8 cellular contexts compared by ENCODE assay signal in the genomic region with DNA sequence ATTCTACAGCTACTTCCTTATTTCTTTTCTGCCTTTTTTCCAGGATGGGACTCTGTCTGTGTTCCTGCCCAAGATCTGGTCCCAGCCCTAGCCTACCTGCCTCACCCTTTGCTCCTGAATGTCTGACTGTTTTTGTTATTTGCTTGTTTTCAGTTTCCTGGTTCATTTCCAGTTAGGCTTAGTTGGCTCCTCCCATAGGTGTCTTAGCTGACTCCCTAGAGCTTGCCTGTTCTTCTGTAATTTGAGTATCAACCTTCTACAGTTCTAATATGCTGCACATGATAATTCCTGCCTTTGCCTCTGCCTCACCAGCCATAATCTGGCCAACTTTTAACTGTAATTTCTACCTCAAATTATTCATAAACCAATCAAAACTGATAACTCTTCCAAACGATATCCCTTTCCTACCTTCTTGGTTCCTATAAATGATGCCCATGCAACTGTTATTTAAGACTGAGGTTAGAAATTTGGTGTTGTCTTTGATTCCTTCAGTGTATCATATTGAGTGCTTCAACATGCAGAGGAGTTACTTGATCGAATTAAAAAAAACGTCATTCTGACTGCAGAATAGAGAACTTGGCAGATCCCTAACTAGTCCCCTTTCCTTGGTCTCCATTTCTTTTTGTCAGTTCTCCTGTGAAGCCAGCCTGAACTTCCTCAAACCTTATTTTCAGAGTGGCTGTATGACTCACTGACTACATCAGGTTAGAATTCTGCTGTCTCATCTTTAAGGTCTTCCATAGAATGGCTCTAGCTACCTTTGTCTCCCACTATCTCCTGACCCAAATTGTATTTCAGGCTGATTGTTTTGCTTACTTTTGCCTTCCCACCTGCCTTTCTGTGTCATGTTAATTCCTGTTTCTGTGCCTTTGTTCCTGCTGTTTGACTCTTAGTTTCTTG. TPM values are rescaled to one million over a fixed set of nuclear protein-coding genes. Genes with fewer than 3 reads are reported as not detected.
DNase-seq lines count a peak whose midpoint lies in the region; ATAC-seq, FAIRE-seq and TF ChIP-seq lines count a peak whose summit lies in the region.

No MANE protein-coding gene starts in this region.

- peaks cover 22 to 40% of the 10 kb centered on the region in 2 donors for H3K4me1 Mint-ChIP-seq in effector memory CD8-positive, alpha-beta T cell (ENCODE audit: low read depth in 2 of 2)
- peaks cover 33 to 66% (median 47%) of the 10 kb centered on the region in 7 donors for H3K4me1 Mint-ChIP-seq in naive thymus-derived CD4-positive, alpha-beta T cell

- POLR2A ChIA-PET in naive thymus-derived CD4-positive, alpha-beta T cell (lab: Charles Lee): interaction anchor here (1.1 kb wide), 1 partner anchor 8 kb away, joined by 3 read pairs; a partner anchor contains a TSS

- no peak for ATAC-seq in effector memory CD8-positive, alpha-beta T cell (replicated peaks)
- peak; percentile 71 for ATAC-seq in naive thymus-derived CD4-positive, alpha-beta T cell
- ATAC-seq in HG03045 (IDR thresholded peaks at IDR 0.05; ENCODE audit: unreplicated experiment): no peak

- H3K27me3 Mint-ChIP-seq in effector memory CD8-positive, alpha-beta T cell: no peaks in the 10 kb centered on the region
- H3K27me3 Mint-ChIP-seq in naive thymus-derived CD4-positive, alpha-beta T cell: no peaks in the 10 kb centered on the region

- peak; percentile 36 for FAIRE-seq in GM12892 (lab: Jason Lieb, UNC)

- DNase-seq in GM12892 (ENCODE audit: insufficient read length) (no peak), OCI-M2 (lab: John Stamatoyannopoulos, UW; ENCODE audit: unreplicated experiment) (peak; percentile 24), MG63 (no peak), vagina (ENCODE audit: extremely low spot score in 2 of 2) (no peak)
- DNase-seq in effector memory CD8-positive, alpha-beta T cell: no peak
- DNase-seq in naive thymus-derived CD4-positive, alpha-beta T cell: no peak

- H3K36me3 Mint-ChIP-seq in effector memory CD8-positive, alpha-beta T cell (ENCODE audit: insufficient read depth): peaks cover 19% of the 10 kb centered on the region
- peaks cover 0 to 29% (median 19%) of the 10 kb centered on the region in 5 donors for H3K36me3 Mint-ChIP-seq in naive thymus-derived CD4-positive, alpha-beta T cell

- peaks cover 50% of the 10 kb centered on the region for H3K79me2 ChIP-seq in ACC112 (ENCODE audit: control insufficient read depth, insufficient read depth, low read length, unreplicated experiment)

- H3K4me1 ChIP-seq in ACC112 (ENCODE audit: control insufficient read depth, insufficient read depth, low read length, unreplicated experiment) (peaks cover 21% of the 10 kb centered on the region), vagina (peaks cover 32% of the 10 kb centered on the region)
- peaks cover 4 to 11% of the 10 kb centered on the region in 2 donors for H3K4me1 ChIP-seq in naive thymus-derived CD4-positive, alpha-beta T cell (ENCODE audit: control insufficient read depth in 2 of 2, insufficient read depth in 2 of 2, low read length in 2 of 2)

- no peak for TF ChIP-seq CTCF in vagina (IDR thresholded peaks at IDR 0.05)

- H3K4me3 Mint-ChIP-seq in effector memory CD8-positive, alpha-beta T cell: no peak overlapping the region
- H3K4me3 Mint-ChIP-seq in naive thymus-derived CD4-positive, alpha-beta T cell: peak overlapping the region in 3 of 10 donors; percentile 5 to 69 (median 7)

- no peaks in the 10 kb centered on the region for H3K27me3 ChIP-seq in ACC112 (ENCODE audit: insufficient read depth, low read length)
- H3K27me3 ChIP-seq in naive thymus-derived CD4-positive, alpha-beta T cell (ENCODE audit: control insufficient read depth in 2 of 2, insufficient read depth in 2 of 2, low read length in 2 of 2): no peaks in the 10 kb centered on the region
- H3K27me3 ChIP-seq in MG63: no peaks in the 10 kb centered on the region
- no peaks in the 10 kb centered on the region for H3K27me3 ChIP-seq in vagina

- intact Hi-C loops in naive thymus-derived CD4-positive, alpha-beta T cell (cut with micrococcal nuclease): no loop called here
- intact Hi-C loops in vagina (cut with DNase I): no loop called here

- TF ChIP-seq POLR2A in GM12892 (IDR thresholded peaks at IDR 0.05; ENCODE audit: low read depth, low read length): no peak
- TF ChIP-seq POLR2A in vagina (IDR thresholded peaks at IDR 0.05): no peak

- no peaks in the 10 kb centered on the region for H3K36me3 ChIP-seq in ACC112 (ENCODE audit: insufficient read depth, low read length)
- H3K36me3 ChIP-seq in naive thymus-derived CD4-positive, alpha-beta T cell (ENCODE audit: control insufficient read depth in 2 of 3, insufficient read depth in 3 of 3, low read length in 3 of 3): no peaks in the 10 kb centered on the region
- peaks cover 6% of the 10 kb centered on the region; the same call in 1 of the 2 replicates for H3K36me3 ChIP-seq in MG63
- H3K36me3 ChIP-seq in vagina: no peaks in the 10 kb centered on the region

- peak overlapping the region; percentile 9 to 45 for H3K27ac Mint-ChIP-seq in effector memory CD8-positive, alpha-beta T cell
- peak overlapping the region; percentile 28 to 88 (median 70) for H3K27ac Mint-ChIP-seq in naive thymus-derived CD4-positive, alpha-beta T cell

- peak overlapping the region; percentile 55 for H2AFZ ChIP-seq in ACC112 (ENCODE audit: low read length, unreplicated experiment)

- CTCF ChIA-PET in naive thymus-derived CD4-positive, alpha-beta T cell (lab: Charles Lee): no interaction called here

- H3K4me3 ChIP-seq in ACC112 (ENCODE audit: low read depth, low read length) (no peak overlapping the region; the same call in 1 of the 2 replicates), MG63 (no peak overlapping the region), vagina (no peak overlapping the region)
- no peak overlapping the region for H3K4me3 ChIP-seq in naive thymus-derived CD4-positive, alpha-beta T cell (ENCODE audit: low read length)

- H3K27ac ChIP-seq in ACC112 (ENCODE audit: low read depth, low read length) (peak overlapping the region; percentile 79), vagina (no peak overlapping the region)
- H3K27ac ChIP-seq in naive thymus-derived CD4-positive, alpha-beta T cell (ENCODE audit: low read depth, low read length): no peak overlapping the region

- no peaks in the 10 kb centered on the region for H3K9me3 Mint-ChIP-seq in effector memory CD8-positive, alpha-beta T cell
- H3K9me3 Mint-ChIP-seq in naive thymus-derived CD4-positive, alpha-beta T cell: no peaks in the 10 kb centered on the region

- H3K9me3 ChIP-seq in naive thymus-derived CD4-positive, alpha-beta T cell (ENCODE audit: control insufficient read depth in 2 of 3, low read length in 3 of 3): no peaks in the 10 kb centered on the region
- H3K9me3 ChIP-seq in MG63: no peaks in the 10 kb centered on the region
- H3K9me3 ChIP-seq in vagina: no peaks in the 10 kb centered on the region

RNA-seq across cellular contexts. Expression of a gene that starts 8.4 kb away (rescaled TPM):
- 30.4 TPM for polyA plus RNA-seq in GM12892 (2012; ENCODE audit: missing spikeins)
- 10 to 100 TPM; 39.7 to 56.7 (median 48.9) TPM for total RNA-seq in naive thymus-derived CD4-positive, alpha-beta T cell
- polyA plus RNA-seq in naive thymus-derived CD4-positive, alpha-beta T cell: 10 to 100 TPM; 40.3 to 41.0 TPM
- 81.9 and 133 TPM in 2 replicates for total RNA-seq in MG63 (2014; rRNA removed; shearing (Covaris generic); ENCODE audit: low replicate concordance)
- 69.2 TPM for total RNA-seq in vagina
